Comparison of ENCODE assay signal across 8 cellular contexts in the genomic region with DNA sequence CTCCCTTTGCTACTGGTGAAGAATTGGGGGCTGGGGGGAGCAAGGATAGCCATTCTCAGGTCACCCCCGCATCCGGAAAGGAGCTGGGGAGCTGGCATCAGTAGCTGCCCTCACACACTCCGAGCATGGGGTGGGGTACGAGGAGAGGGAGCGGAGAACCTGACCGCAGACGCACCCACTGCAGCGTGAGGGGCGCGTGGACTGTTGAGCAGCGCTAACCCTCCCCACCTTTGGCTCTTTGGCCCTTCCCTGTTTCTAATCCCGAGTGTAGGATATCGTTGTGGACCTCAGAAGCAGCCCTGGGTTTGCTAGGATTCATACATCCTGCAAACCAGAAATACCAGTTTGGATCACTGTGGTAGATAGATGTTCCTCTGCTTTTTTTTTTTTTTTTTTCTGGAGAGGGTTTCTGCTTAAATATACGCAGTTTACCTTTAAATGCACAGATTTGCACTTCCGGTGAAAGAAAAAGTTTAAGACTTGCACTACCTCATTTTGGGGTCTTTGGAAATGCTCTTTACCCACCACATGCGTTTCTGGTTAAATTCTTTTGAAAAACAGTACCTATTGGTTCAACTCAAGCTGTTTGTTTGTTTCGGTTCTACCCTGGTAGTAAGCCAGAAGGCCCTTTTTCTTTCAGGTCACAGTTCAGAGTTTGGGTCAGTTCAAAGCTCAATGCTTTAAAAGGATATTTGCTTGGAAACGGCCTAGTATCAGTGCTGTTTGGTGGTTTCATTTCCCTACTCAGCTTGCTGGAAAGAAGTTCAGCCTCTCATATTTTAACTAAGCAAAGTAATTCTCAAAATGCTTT. TPM values are rescaled to one million over a fixed set of nuclear protein-coding genes. Genes with fewer than 3 reads are reported as not detected.
DNase-seq lines count a peak whose midpoint lies in the region; ATAC-seq, FAIRE-seq and TF ChIP-seq lines count a peak whose summit lies in the region.

No MANE protein-coding gene starts in this region.

- BruUV-seq in MCF 10A (replicated peaks; lab: Mats Ljungman, UMichigan): TSS peak; percentile 54

- POLR2A ChIA-PET in MCF 10A (lab: Yijun Ruan, JAX): interaction anchor here (0.6 to 6.8 kb wide), 39 partner anchors 9 to 1821 kb away, joined by 3 to 78 read pairs (median 4); a partner anchor contains a TSS

- H3K9me3 Mint-ChIP-seq in MCF 10A (ENCODE audit: unreplicated experiment): no peaks in the 10 kb centered on the region

- H3K4me1 Mint-ChIP-seq in MCF 10A (ENCODE audit: insufficient read depth, unreplicated experiment): peaks cover 36% of the 10 kb centered on the region

- peak overlapping the region; percentile 92 to 97 for H3K4me3 ChIP-seq in kidney (ENCODE audit: low read length in 2 of 2)

- peaks cover 18% of the 10 kb centered on the region for H3K36me3 Mint-ChIP-seq in MCF 10A (ENCODE audit: insufficient read depth, unreplicated experiment)

- no peak for FAIRE-seq in kidney (lab: Jason Lieb, UNC)

- intact Hi-C loops in MCF 10A (cut with micrococcal nuclease): loop anchor here (1.0 to 5.0 kb wide), 3 partner anchors 63 to 92 kb away; a partner anchor contains a TSS
- intact Hi-C loops in kidney (cut with DNase I): no loop called here

- H3K36me3 ChIP-seq in kidney (ENCODE audit: control insufficient read depth in 1 of 2, insufficient read depth in 2 of 2, low read length in 2 of 2): no peaks in the 10 kb centered on the region

- CTCF ChIA-PET in MCF 10A (lab: Yijun Ruan, JAX): interaction anchor here (1.2 to 1.6 kb wide), 3 partner anchors 21 to 123 kb away, joined by 3 to 6 read pairs (median 4); no protein-coding TSS in a partner anchor

- TF ChIP-seq CTCF in MCF 10A (IDR thresholded peaks at IDR 0.05; ENCODE audit: unreplicated experiment): no peak
- TF ChIP-seq CTCF in kidney (IDR thresholded peaks at IDR 0.05; ENCODE audit: borderline replicate concordance, extremely low read depth, insufficient read depth): no peak

- peak overlapping the region; percentile 75 for H3K4me3 Mint-ChIP-seq in MCF 10A (ENCODE audit: unreplicated experiment)

- no peaks in the 10 kb centered on the region for H3K27me3 Mint-ChIP-seq in MCF 10A (ENCODE audit: insufficient read depth, unreplicated experiment)

- no peaks in the 10 kb centered on the region for H3K9me3 ChIP-seq in kidney (ENCODE audit: control insufficient read depth in 1 of 2, low read length in 2 of 2)

- H3K27ac ChIP-seq in kidney (ENCODE audit: low read depth in 2 of 2, low read length in 2 of 2): peak overlapping the region; percentile 91 to 97

- ATAC-seq in GM19455 (IDR thresholded peaks at IDR 0.05; ENCODE audit: unreplicated experiment) (peak; percentile 34), HG03575 (IDR thresholded peaks at IDR 0.05; ENCODE audit: extremely low read depth, insufficient number of reproducible peaks, low FRiP score, unreplicated experiment) (peak; percentile 28), HG03139 (IDR thresholded peaks at IDR 0.05; ENCODE audit: unreplicated experiment) (no peak)

- peaks cover 9 to 19% of the 10 kb centered on the region in 2 donors for H3K4me1 ChIP-seq in kidney (ENCODE audit: control insufficient read depth in 1 of 2, insufficient read depth in 1 of 2, low read depth in 1 of 2, low read length in 2 of 2)

- peak overlapping the region; percentile 71 to 93 for H3K9ac ChIP-seq in kidney (ENCODE audit: low read length in 2 of 2)

- peak; percentile 76 for DNase-seq in COLO668 (lab: John Stamatoyannopoulos, UW; ENCODE audit: unreplicated experiment)
- DNase-seq in RPMI8226: peak; percentile 69
- DNase-seq in MCF 10A (ENCODE audit: unreplicated experiment): peak; percentile 34
- no peak for DNase-seq in kidney
- peak; percentile 49 to 52 for DNase-seq in stimulated activated CD4-positive, alpha-beta T cell treated with anti-CD3 and anti-CD28 coated beads, Interleukin-2, amount 100 ng/mL, for 24 hours

- peak overlapping the region; percentile 78 for H3K27ac Mint-ChIP-seq in MCF 10A (ENCODE audit: low read depth, unreplicated experiment)

RNA-seq across cellular contexts. Expression of a gene that starts 0.8 kb away (rescaled TPM):
- total RNA-seq in MCF 10A (2022) (26.6 and 32.7 TPM in 2 replicates), kidney (28.3 TPM)
- 4.0 TPM for polyA plus RNA-seq in kidney (ENCODE audit: insufficient read depth, low read depth, low replicate concordance)

RNA-seq across cellular contexts. Expression of a gene that starts 33.2 kb away (rescaled TPM):
- total RNA-seq in MCF 10A (2022) (not detected in 2 replicates), kidney (6.2 TPM)
- 119 TPM for polyA plus RNA-seq in kidney (ENCODE audit: insufficient read depth, low read depth, low replicate concordance)
